Comparison of ENCODE assay signal across 18 cellular contexts in genomic region chr14:68760771-68761170, GRCh38. TPM values are rescaled to one million over a fixed set of nuclear protein-coding genes. Genes with fewer than 3 reads are reported as not detected.
DNase-seq lines count a peak whose midpoint lies in the region; ATAC-seq and TF ChIP-seq lines count a peak whose summit lies in the region.
"Had no signal": no experiment of that assay in that cellular context is flagged by ENCODE, and none has a peak within 500 bp of the region (broad histone marks: within the 10 kb centered on the region; RNA-seq: fewer than 3 reads in every experiment).

No MANE protein-coding gene starts in this region.

- no peak for TF ChIP-seq POLR2A in lower leg skin (IDR thresholded peaks at IDR 0.05)

- no peak overlapping the region for H3K4me3 ChIP-seq in SJCRH30
- H3K4me3 ChIP-seq in lower leg skin (ENCODE audit: low read depth, poor library complexity, severe bottlenecking), result no peak overlapping the region

- CTCF ChIA-PET in activated CD8-positive, alpha-beta T cell treated with anti-CD3 and anti-CD28 coated beads, Interleukin-2, amount 10 ng/mL, durations not matched to agents 7 days and 5 days (lab: Charles Lee), result interaction anchor here (1.2 to 1.4 kb wide), 2 partner anchors 22 to 41 kb away, joined by 4 to 5 read pairs; no protein-coding TSS in a partner anchor

- H3K4me3 Mint-ChIP-seq in endothelial cell (ENCODE audit: unreplicated experiment), result no peak overlapping the region
- H3K4me3 Mint-ChIP-seq in mesothelial cell of epicardium, result no peak overlapping the region
- no peak overlapping the region for H3K4me3 Mint-ChIP-seq in activated CD8-positive, alpha-beta T cell treated with anti-CD3 and anti-CD28 coated beads, Interleukin-2, amount 10 ng/mL, durations not matched to agents 7 days and 5 days
- H3K4me3 Mint-ChIP-seq: CD8-positive, alpha-beta T cell; HFFc6 had no signal

- H3K4me1 Mint-ChIP-seq in endothelial cell (ENCODE audit: unreplicated experiment), result peaks cover 38% of the 10 kb centered on the region
- peaks cover 74% of the 10 kb centered on the region for H3K4me1 Mint-ChIP-seq in mesothelial cell of epicardium
- peaks cover 33% of the 10 kb centered on the region for H3K4me1 Mint-ChIP-seq in activated CD8-positive, alpha-beta T cell treated with anti-CD3 and anti-CD28 coated beads, Interleukin-2, amount 10 ng/mL, durations not matched to agents 7 days and 5 days (ENCODE audit: low read depth)

- intact Hi-C loops in lower leg skin (cut with DNase I; ENCODE audit: low total_unique reads), result no loop called here

- peaks cover 60% of the 10 kb centered on the region for H3K4me1 ChIP-seq in SJCRH30

- H3K36me3 ChIP-seq in SJCRH30, result no peaks in the 10 kb centered on the region

- peaks cover 2% of the 10 kb centered on the region for H3K27me3 Mint-ChIP-seq in endothelial cell (ENCODE audit: unreplicated experiment)
- no peaks in the 10 kb centered on the region for H3K27me3 Mint-ChIP-seq in mesothelial cell of epicardium (ENCODE audit: low read depth)
- H3K27me3 Mint-ChIP-seq in activated CD8-positive, alpha-beta T cell treated with anti-CD3 and anti-CD28 coated beads, Interleukin-2, amount 10 ng/mL, durations not matched to agents 7 days and 5 days (ENCODE audit: low read depth), result peaks cover 1% of the 10 kb centered on the region

- DNase-seq in SJCRH30, result peak in 1 of 2 experiments; percentile 47
- DNase-seq in endothelial cell (ENCODE audit: low spot score), result no peak
- DNase-seq in mesothelial cell of epicardium (ENCODE audit: low spot score in 2 of 2, unreplicated experiment in 2 of 2), result no peak
- DNase-seq in lower leg skin (ENCODE audit: low spot score in 2 of 2), result no peak
- no peak for DNase-seq in activated CD8-positive, alpha-beta T cell treated with anti-CD3 and anti-CD28 coated beads, Interleukin-2, amount 10 ng/mL, durations not matched to agents 7 days and 5 days
- DNase-seq: ACHN; AML-193; Calu3; CD8-positive, alpha-beta T cell; DMS79 treated with DMSO at 0.1 percent for 48 hours; GF-D8; GOT3; H7; HFFc6 had no signal

- POLR2A ChIA-PET in activated CD8-positive, alpha-beta T cell treated with anti-CD3 and anti-CD28 coated beads, Interleukin-2, amount 10 ng/mL, durations not matched to agents 7 days and 5 days (lab: Charles Lee), result no interaction called here

- H3K9me3 Mint-ChIP-seq in endothelial cell (ENCODE audit: unreplicated experiment) (no peaks in the 10 kb centered on the region), mesothelial cell of epicardium (no peaks in the 10 kb centered on the region)
- H3K9me3 Mint-ChIP-seq in activated CD8-positive, alpha-beta T cell treated with anti-CD3 and anti-CD28 coated beads, Interleukin-2, amount 10 ng/mL, durations not matched to agents 7 days and 5 days (ENCODE audit: insufficient read depth), result no peaks in the 10 kb centered on the region
- H3K9me3 Mint-ChIP-seq: CD8-positive, alpha-beta T cell; HFFc6 had no signal

- no peaks in the 10 kb centered on the region for H3K9me3 ChIP-seq in SJCRH30 (replicated peaks)

- H3K36me3 Mint-ChIP-seq in endothelial cell (ENCODE audit: low read depth, unreplicated experiment) (no peaks in the 10 kb centered on the region), mesothelial cell of epicardium (no peaks in the 10 kb centered on the region)
- no peaks in the 10 kb centered on the region for H3K36me3 Mint-ChIP-seq in activated CD8-positive, alpha-beta T cell treated with anti-CD3 and anti-CD28 coated beads, Interleukin-2, amount 10 ng/mL, durations not matched to agents 7 days and 5 days (ENCODE audit: low read depth)
- H3K36me3 Mint-ChIP-seq: CD8-positive, alpha-beta T cell had no signal

- no peak for ATAC-seq in SK-N-SH treated with all-trans-retinoic acid at 6 μM for 48 hours
- no peak for ATAC-seq in HG02571 (IDR thresholded peaks at IDR 0.05; ENCODE audit: unreplicated experiment)
- no peak for ATAC-seq in activated CD8-positive, alpha-beta T cell treated with anti-CD3 and anti-CD28 coated beads, Interleukin-2, amount 10 ng/mL, durations not matched to agents 7 days and 5 days
- ATAC-seq: CD8-positive, alpha-beta T cell; HCT116; HepG2 had no signal

- H3K27ac ChIP-seq in SJCRH30, result peak overlapping the region; percentile 90; the same call in 1 of the 2 replicates

- no peaks in the 10 kb centered on the region for H3K27me3 ChIP-seq in SJCRH30

- TF ChIP-seq CTCF in endothelial cell (IDR thresholded peaks at IDR 0.05; ENCODE audit: unreplicated experiment) (no peak), mesothelial cell of epicardium (IDR thresholded peaks at IDR 0.05; ENCODE audit: unreplicated experiment) (no peak), lower leg skin (IDR thresholded peaks at IDR 0.05) (no peak)

- WGBS in lower leg skin, 2 donors, result 90 to 93% methylated on average over 2 of the region's 2 CpGs

- H3K27ac Mint-ChIP-seq in endothelial cell (ENCODE audit: unreplicated experiment) (peak overlapping the region; percentile 30), mesothelial cell of epicardium (peak overlapping the region; percentile 12)
- no peak overlapping the region for H3K27ac Mint-ChIP-seq in activated CD8-positive, alpha-beta T cell treated with anti-CD3 and anti-CD28 coated beads, Interleukin-2, amount 10 ng/mL, durations not matched to agents 7 days and 5 days
- H3K27ac Mint-ChIP-seq: CD8-positive, alpha-beta T cell; HFFc6 had no signal

TF ChIP-seq in SK-N-SH treated with all-trans-retinoic acid at 6 μM for 48 hours, 23 proteins besides CTCF, POLR2A, EP300 and RAD21:
- TF ChIP-seq ZNF8 (CRISPR knock-in tag; IDR thresholded peaks at IDR 0.05), result no peak
- no peak for TF ChIP-seq SNAI2 (CRISPR knock-in tag; IDR thresholded peaks at IDR 0.05)
- TF ChIP-seq ISL1 (CRISPR knock-in tag; IDR thresholded peaks at IDR 0.05), result no peak
- TF ChIP-seq PPARA (CRISPR knock-in tag; IDR thresholded peaks at IDR 0.05; ENCODE audit: borderline replicate concordance), result no peak
- TF ChIP-seq ZNF565 (CRISPR knock-in tag; conservative IDR thresholded peaks at IDR 0.05; ENCODE audit: low read depth), result no peak
- no peak for TF ChIP-seq CSRNP3 (CRISPR knock-in tag; IDR thresholded peaks at IDR 0.05)
- no peak for TF ChIP-seq GLIS3 (CRISPR knock-in tag; IDR thresholded peaks at IDR 0.05)
- no peak for TF ChIP-seq ZC3H10 (CRISPR knock-in tag; IDR thresholded peaks at IDR 0.05)

RNA-seq across cellular contexts. Expression of gene ZFP36L1, which starts 32.1 kb away (rescaled TPM):
- 67.4 and 70.3 TPM in 2 replicates for total RNA-seq in SJCRH30 (2014; rRNA removed; shearing (Covaris generic))
- total RNA-seq in endothelial cell (ENCODE audit: unreplicated experiment) (385 TPM), mesothelial cell of epicardium (377 to 390 TPM (median 382 TPM) in 3 replicates), lower leg skin (1,000 to 10,000 TPM in 1 of 4 donors, 100 to 1,000 TPM in 3; 466 to 2,618 (median 922) TPM)
- total RNA-seq in activated CD8-positive, alpha-beta T cell treated with anti-CD3 and anti-CD28 coated beads, Interleukin-2, amount 10 ng/mL, durations not matched to agents 7 days and 5 days, result 10 to 100 TPM; 63.3 to 73.2 TPM
